In genomic region chr19:28168557-28168956, GRCh38 we compare ENCODE assay signal across 22 cellular contexts.
DNase-seq lines count a peak whose midpoint lies in the region; ATAC-seq and TF ChIP-seq lines count a peak whose summit lies in the region.
"Had no signal": no experiment of that assay in that cellular context is flagged by ENCODE, and none has a peak within 500 bp of the region (broad histone marks: within the 10 kb centered on the region; RNA-seq: fewer than 3 reads in every experiment).

No MANE protein-coding gene starts in this region.

- H3K27ac ChIP-seq in HUES64 (ENCODE audit: low read depth, low read length) = peak overlapping the region; percentile 83
- H3K27ac ChIP-seq: brain microvascular endothelial cell, left lung, thyroid gland had no signal

- no peak overlapping the region for H3K4me3 ChIP-seq in HUES64 (ENCODE audit: low read length)
- H3K4me3 ChIP-seq: left lung, thyroid gland had no signal

- H3K27me3 Mint-ChIP-seq in type B pancreatic cell = peaks cover 21% of the 10 kb centered on the region
- H3K27me3 Mint-ChIP-seq: activated naive CD8-positive, alpha-beta T cell; B cell; dendritic cell treated with granulocyte-macrophage colony-stimulating factor and Interleukin-4, amounts not matched to agents 40 ng/mL and 50 ng/mL, for 4 days had no signal

- H3K4me3 Mint-ChIP-seq in type B pancreatic cell = peak overlapping the region; percentile 20
- H3K4me3 Mint-ChIP-seq: activated naive CD8-positive, alpha-beta T cell; B cell; dendritic cell treated with granulocyte-macrophage colony-stimulating factor and Interleukin-4, amounts not matched to agents 40 ng/mL and 50 ng/mL, for 4 days had no signal

- no peaks in the 10 kb centered on the region for H3K9me3 Mint-ChIP-seq in type B pancreatic cell

- no peaks in the 10 kb centered on the region for H3K36me3 Mint-ChIP-seq in type B pancreatic cell
- H3K36me3 Mint-ChIP-seq: activated naive CD8-positive, alpha-beta T cell had no signal

- H3K4me1 ChIP-seq in HUES64 (ENCODE audit: insufficient read depth, low read length) = peaks cover 42% of the 10 kb centered on the region
- H3K4me1 ChIP-seq: left lung had no signal

- peak overlapping the region; percentile 37 for H3K27ac Mint-ChIP-seq in type B pancreatic cell
- H3K27ac Mint-ChIP-seq: activated naive CD8-positive, alpha-beta T cell; B cell; dendritic cell treated with granulocyte-macrophage colony-stimulating factor and Interleukin-4, amounts not matched to agents 40 ng/mL and 50 ng/mL, for 4 days had no signal

- TF ChIP-seq CTCF in type B pancreatic cell (conservative IDR thresholded peaks at IDR 0.05) = no peak

- H3K36me3 ChIP-seq in HUES64 (ENCODE audit: insufficient read depth, low read length) = no peaks in the 10 kb centered on the region
- H3K36me3 ChIP-seq: brain microvascular endothelial cell, left lung, thyroid gland had no signal

- no peaks in the 10 kb centered on the region for H3K27me3 ChIP-seq in HUES64 (ENCODE audit: insufficient read depth, low read length)
- H3K27me3 ChIP-seq: brain microvascular endothelial cell, left lung, thyroid gland had no signal

- WGBS in HUES64 = 7% methylated on average over 2 of the region's 2 CpGs

- H3K4me1 Mint-ChIP-seq in type B pancreatic cell (ENCODE audit: unreplicated experiment) = peaks cover 40% of the 10 kb centered on the region
- H3K4me1 Mint-ChIP-seq: B cell had no signal

- DNase-seq in cerebellar cortex (ENCODE audit: low spot score) (peak; percentile 53), kidney glomerular epithelial cell (lab: John Stamatoyannopoulos, UW) (peak; percentile 25), type B pancreatic cell (ENCODE audit: extremely low spot score, unreplicated experiment) (no peak), NCI-H226 (no peak), anterior cingulate cortex (lab: John Stamatoyannopoulos, UW) (no peak)
- DNase-seq: activated CD4-positive, alpha-beta T cell treated with anti-CD3 and anti-CD28 coated beads for 4 hours; brain microvascular endothelial cell; EL; foreskin fibroblast; hippocampal formation; IMR-90; left lung; NCI-H1436 treated with DMSO at 0.1 percent for 48 hours; NK-92 treated with Interleukin-12 subunit alpha and Interleukin-12 subunit beta, amount 100 ng/mL, for 24 hours; stimulated activated naive CD4-positive, alpha-beta T cell; SW 1271; thyroid gland had no signal

- no peaks in the 10 kb centered on the region for H3K9me3 ChIP-seq in HUES64 (ENCODE audit: insufficient read depth, low read depth, low read length)
- H3K9me3 ChIP-seq: left lung, thyroid gland had no signal

- H3K9ac ChIP-seq in HUES64 (ENCODE audit: low read depth, low read length) = peak overlapping the region; percentile 54; the same call in 1 of the 2 replicates

- no peak for ATAC-seq in HG02938 (IDR thresholded peaks at IDR 0.05; ENCODE audit: unreplicated experiment)
- ATAC-seq: left lung had no signal

Comparison
In these comparisons a context has a peak if more than half of its experiments do, and no peak if none do; other contexts are left out.
1. DNase-seq: peak in cerebellar cortex (single experiment) and kidney glomerular epithelial cell (single experiment); none in type B pancreatic cell (single experiment), NCI-H226 (single experiment) and anterior cingulate cortex (0 of 58).